ENCODE assay signal across 8 cellular contexts in genomic region chr6:52283111-52283510, GRCh38. TPM values are rescaled to one million over a fixed set of nuclear protein-coding genes. Genes with fewer than 3 reads are reported as not detected.
DNase-seq lines count a peak whose midpoint lies in the region; ATAC-seq, FAIRE-seq and TF ChIP-seq lines count a peak whose summit lies in the region.
"Had no signal": no experiment of that assay in that cellular context is flagged by ENCODE, and none has a peak within 500 bp of the region (broad histone marks: within the 10 kb centered on the region; RNA-seq: fewer than 3 reads in every experiment).

No MANE protein-coding gene starts in this region.

- H3K36me3 Mint-ChIP-seq in astrocyte (ENCODE audit: low read depth, unreplicated experiment) (peaks cover 4% of the 10 kb centered on the region), nephron progenitor cell (ENCODE audit: low read depth) (peaks cover 46% of the 10 kb centered on the region)

- H3K27me3 ChIP-seq in GM06990 (replicated peaks; ENCODE audit: control insufficient read depth, insufficient read depth, low read length) (no peaks in the 10 kb centered on the region), KMS-11 (ENCODE audit: insufficient read depth, low read depth) (no peaks in the 10 kb centered on the region), astrocyte (ENCODE audit: insufficient read depth, low read length) (no peaks in the 10 kb centered on the region)

- H3K27ac Mint-ChIP-seq in astrocyte (ENCODE audit: unreplicated experiment) = no peak overlapping the region
- peak overlapping the region; percentile 7 for H3K27ac Mint-ChIP-seq in nephron progenitor cell

- H3K9ac ChIP-seq in KMS-11 (peak overlapping the region; percentile 82; the same call in 1 of the 2 replicates), astrocyte (ENCODE audit: low read length) (peak overlapping the region; percentile 53)

- DNase-seq in GM06990 (ENCODE audit: extremely low read depth, insufficient read length) = no peak
- DNase-seq in astrocyte (ENCODE audit: low read depth) = no peak
- no peak for DNase-seq in nephron progenitor cell
- no peak for DNase-seq in SK-N-DZ (ENCODE audit: low spot score)
- DNase-seq in globus pallidus (ENCODE audit: low spot score) = no peak
- DNase-seq: NK-92 treated with Interleukin-12 subunit alpha and Interleukin-12 subunit beta, amount 100 ng/mL, for 24 hours had no signal

- no peak for FAIRE-seq in astrocyte (lab: Jason Lieb, UNC)

- H3K79me2 ChIP-seq in KMS-11 (ENCODE audit: insufficient read depth, low read depth) (peaks cover 61% of the 10 kb centered on the region), astrocyte (ENCODE audit: insufficient read depth, low read length) (peaks cover 21% of the 10 kb centered on the region)

- H3K4me1 ChIP-seq in KMS-11 (ENCODE audit: low read depth, poor library complexity, severe bottlenecking) (peaks cover 48% of the 10 kb centered on the region), astrocyte (ENCODE audit: insufficient read depth, low read length) (peaks cover 7% of the 10 kb centered on the region)

- H3K36me3 ChIP-seq in GM06990 (ENCODE audit: control insufficient read depth, insufficient read depth, low read length) (peaks cover 8% of the 10 kb centered on the region), KMS-11 (ENCODE audit: insufficient read depth) (peaks cover 29% of the 10 kb centered on the region; the same call in 1 of the 2 replicates), astrocyte (ENCODE audit: insufficient read depth, low read length) (peaks cover 31% of the 10 kb centered on the region)

- H3K9me3 Mint-ChIP-seq in astrocyte (ENCODE audit: unreplicated experiment) (no peaks in the 10 kb centered on the region), nephron progenitor cell (no peaks in the 10 kb centered on the region)

- H3K4me3 ChIP-seq in GM06990 (replicated peaks; ENCODE audit: low read depth, low read length) = peak overlapping the region; percentile 73
- no peak overlapping the region for H3K4me3 ChIP-seq in KMS-11 (IDR thresholded peaks at IDR 0.05; ENCODE audit: insufficient read depth, low read depth, low read length)
- peak overlapping the region; percentile 86 for H3K4me3 ChIP-seq in astrocyte (ENCODE audit: insufficient read depth, low read depth, low read length)

- TF ChIP-seq CTCF in GM06990 (IDR thresholded peaks at IDR 0.05; ENCODE audit: insufficient read depth, low read length, poor library complexity, severe bottlenecking) (no peak), KMS-11 (conservative IDR thresholded peaks at IDR 0.05; ENCODE audit: low read depth, low read length) (no peak), astrocyte (IDR thresholded peaks at IDR 0.05; ENCODE audit: insufficient read depth, low read depth, low read length) (no peak), nephron progenitor cell (IDR thresholded peaks at IDR 0.05) (no peak)

- peak overlapping the region; percentile 3 for H3K4me3 Mint-ChIP-seq in astrocyte (ENCODE audit: unreplicated experiment)
- H3K4me3 Mint-ChIP-seq in nephron progenitor cell = no peak overlapping the region

- no peaks in the 10 kb centered on the region for H3K4me1 Mint-ChIP-seq in astrocyte (ENCODE audit: low read depth, unreplicated experiment)
- peaks cover 39% of the 10 kb centered on the region for H3K4me1 Mint-ChIP-seq in nephron progenitor cell

- no peak overlapping the region for H2AFZ ChIP-seq in KMS-11 (ENCODE audit: low read depth)
- no peak overlapping the region for H2AFZ ChIP-seq in astrocyte (ENCODE audit: low read depth, low read length)

- ATAC-seq in GM21367 (IDR thresholded peaks at IDR 0.05; ENCODE audit: unreplicated experiment) = no peak

- H3K4me2 ChIP-seq in KMS-11 (peak overlapping the region; percentile 90), astrocyte (ENCODE audit: low read length) (peak overlapping the region; percentile 93)

- H3K27ac ChIP-seq in KMS-11 (no peak overlapping the region; the same call in 1 of the 2 replicates), astrocyte (ENCODE audit: low read depth, low read length) (no peak overlapping the region)

- H3K9me3 ChIP-seq in astrocyte (ENCODE audit: insufficient read depth, low read depth, low read length) = no peaks in the 10 kb centered on the region

- H3K27me3 Mint-ChIP-seq in astrocyte (ENCODE audit: low read depth, unreplicated experiment) (no peaks in the 10 kb centered on the region), nephron progenitor cell (ENCODE audit: low read depth, poor library complexity) (no peaks in the 10 kb centered on the region)

- H4K20me1 ChIP-seq in KMS-11 (ENCODE audit: insufficient read depth) = 0 out of 2 replicates have a peak, but pooled peaks cover 7% of the 10 kb centered on the region
- H4K20me1 ChIP-seq in astrocyte (ENCODE audit: insufficient read depth, low read length) = peaks cover 4% of the 10 kb centered on the region

RNA-seq across cellular contexts. Expression of gene MCM3, which starts 1.4 kb away (rescaled TPM):
- 18.2 and 21.6 TPM in 2 replicates for total RNA-seq in astrocyte
- polyA plus RNA-seq in SK-N-DZ (2014; cell fraction: cytosol; rRNA removed) = 370 and 414 TPM in 2 replicates
- 408 TPM in 2 replicates for polyA plus RNA-seq in SK-N-DZ (2014; cell fraction: nucleus; rRNA removed)

RNA-seq across cellular contexts. Expression of gene IL17F, which starts 38.8 kb away (rescaled TPM):
- not detected in 2 replicates for total RNA-seq in astrocyte
- polyA plus RNA-seq in SK-N-DZ (2014; cell fraction: cytosol; rRNA removed) = not detected in 2 replicates
- not detected in 2 replicates for polyA plus RNA-seq in SK-N-DZ (2014; cell fraction: nucleus; rRNA removed)
